In genomic region chr19:49383598-49383997, GRCh38 we compare ENCODE assay signal across 30 cellular contexts. TPM values are rescaled to one million over a fixed set of nuclear protein-coding genes. Genes with fewer than 3 reads are reported as not detected.
"Had no signal": no experiment of that assay in that cellular context is flagged by ENCODE, and none has a peak within 500 bp of the region (broad histone marks: within the 10 kb centered on the region; RNA-seq: fewer than 3 reads in every experiment).

No MANE protein-coding gene starts in this region.

- FAIRE-seq: kidney had no signal

- H3K9me3 ChIP-seq: colonic mucosa, testis had no signal

- H3K27ac ChIP-seq: colonic mucosa, epithelial cell of prostate, gastrocnemius medialis, heart left ventricle, hepatocyte, ovary, psoas muscle, skin epidermis, spleen, testis, tibial artery had no signal

- H3K4me2 ChIP-seq: hepatocyte had no signal

- H3K27me3 ChIP-seq: colonic mucosa, hepatocyte, ovary, testis had no signal

- DNase-seq: colonic mucosa; effector CD8-positive, alpha-beta T cell; endodermal cell; foreskin fibroblast; gastrocnemius medialis; heart left ventricle; kidney; natural killer cell; occipital lobe; ovary; psoas muscle; right cardiac atrium; spleen; stimulated activated CD4-positive, alpha-beta T cell treated with anti-CD3 and anti-CD28 coated beads, Interleukin-4, amount 100 ng/mL, for 4 hours; stimulated activated naive CD8-positive, alpha-beta T cell treated with anti-CD3 and anti-CD28 coated beads, Interleukin-15, Interleukin-2, amounts not matched to agents 100 U/mL and 50 U/mL, for 24 hours; substantia nigra; testis; tibial artery had no signal

- H2AFZ ChIP-seq: hepatocyte had no signal

- H3K36me3 ChIP-seq: colonic mucosa, gastrocnemius medialis, heart left ventricle, ovary, spleen, tibial artery had no signal

- ATAC-seq: esophagus mucosa; gastrocnemius medialis; heart left ventricle; left lobe of liver; natural killer cell; psoas muscle; right cardiac atrium; stimulated activated memory B cell treated with anti-CD40 and anti-IgM and Interleukin-4, amounts not matched to agents 10 μg/mL and 1 μg/mL and 100 μg/mL, for 72 hours; stimulated activated naive CD8-positive, alpha-beta T cell treated with anti-CD3 and anti-CD28 coated beads, Interleukin-15, Interleukin-2, amounts not matched to agents 100 U/mL and 50 U/mL, for 24 hours had no signal

- H3K79me2 ChIP-seq: hepatocyte had no signal

- H3K4me1 ChIP-seq: colonic mucosa, gastrocnemius medialis, heart left ventricle, psoas muscle, testis, tibial artery had no signal

- H3K4me3 ChIP-seq: colonic mucosa, gastrocnemius medialis, heart left ventricle, hepatocyte, lung, ovary, psoas muscle, skin epidermis, spleen, testis, tibial artery had no signal

RNA-seq across cellular contexts. Expression of gene KASH5, which starts 4.5 kb away (rescaled TPM):
- total RNA-seq: colonic mucosa, esophagus mucosa, gastrocnemius medialis, heart left ventricle, hepatocyte, kidney, left lobe of liver, liver, mononuclear cell, occipital lobe, psoas muscle, renal cortical epithelial cell, right cardiac atrium, urinary bladder had no signal
- polyA plus RNA-seq: heart left ventricle, hepatocyte, liver, psoas muscle, right cardiac atrium, urinary bladder had no signal

RNA-seq across cellular contexts. Expression of gene DKKL1, which starts 19.9 kb away (rescaled TPM):
- total RNA-seq: colonic mucosa, gastrocnemius medialis, left lobe of liver, mononuclear cell, natural killer cell, psoas muscle, urinary bladder had no signal

RNA-seq across cellular contexts. Expression of gene TEAD2, which starts 21.4 kb away (rescaled TPM):
- total RNA-seq: natural killer cell had no signal

RNA-seq across cellular contexts. Expression of gene PTH2, which starts 39.6 kb away (rescaled TPM):
- total RNA-seq: colonic mucosa, endodermal cell, esophagus mucosa, gastrocnemius medialis, heart left ventricle, hepatocyte, kidney, left lobe of liver, liver, lung, mononuclear cell, natural killer cell, occipital lobe, ovary, psoas muscle, renal cortical epithelial cell, right cardiac atrium, spleen, testis, urinary bladder had no signal
- polyA plus RNA-seq: heart left ventricle, hepatocyte, liver, lung, neural cell, ovary, psoas muscle, right cardiac atrium, spleen, urinary bladder had no signal

RNA-seq across cellular contexts. Expression of gene GFY, which starts 41.6 kb away (rescaled TPM):
- total RNA-seq: colonic mucosa, esophagus mucosa, gastrocnemius medialis, heart left ventricle, hepatocyte, kidney, left lobe of liver, liver, lung, mononuclear cell, natural killer cell, occipital lobe, ovary, psoas muscle, renal cortical epithelial cell, right cardiac atrium, spleen, urinary bladder had no signal
- polyA plus RNA-seq: hepatocyte, liver, lung, neural cell, ovary, right cardiac atrium, spleen, urinary bladder had no signal
